In the genomic region with DNA sequence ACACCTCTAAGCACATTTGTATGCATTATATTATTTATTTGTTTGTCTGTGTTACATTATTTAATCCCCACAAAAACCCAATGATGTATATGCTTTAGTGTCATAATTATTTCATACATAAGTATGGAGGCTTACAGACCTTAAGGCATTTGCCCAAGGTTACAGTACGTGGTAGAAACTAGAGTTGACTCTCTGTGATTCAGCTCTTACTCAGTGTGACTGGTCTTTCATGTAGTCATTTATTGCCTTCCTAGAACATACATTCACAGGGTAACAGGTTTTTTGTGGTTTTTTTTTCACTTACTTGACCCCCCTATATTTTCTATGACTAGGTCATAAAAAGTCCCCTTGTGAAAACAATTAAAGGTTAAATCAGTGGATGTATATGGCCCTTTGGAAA, we compare ENCODE assay signal across 16 cellular contexts.
DNase-seq lines count a peak whose midpoint lies in the region; ATAC-seq and TF ChIP-seq lines count a peak whose summit lies in the region.
"Had no signal": no experiment of that assay in that cellular context is flagged by ENCODE, and none has a peak within 500 bp of the region (broad histone marks: within the 10 kb centered on the region; RNA-seq: fewer than 3 reads in every experiment).

No MANE protein-coding gene starts in this region.

- POLR2A ChIA-PET in activated CD8-positive, alpha-beta T cell treated with anti-CD3 and anti-CD28 coated beads for 36 hours (lab: Charles Lee): no interaction called here
- POLR2A ChIA-PET in activated CD8-positive, alpha-beta T cell treated with anti-CD3 and anti-CD28 coated beads, Interleukin-2, amount 10 ng/mL, durations not matched to agents 7 days and 5 days (lab: Charles Lee): no interaction called here

- intact Hi-C loops in activated CD8-positive, alpha-beta T cell treated with anti-CD3 and anti-CD28 coated beads for 36 hours (cut with micrococcal nuclease): no loop called here

- peak; percentile 55 for ATAC-seq in activated CD8-positive, alpha-beta T cell treated with anti-CD3 and anti-CD28 coated beads for 36 hours
- ATAC-seq in activated CD8-positive, alpha-beta T cell treated with anti-CD3 and anti-CD28 coated beads, Interleukin-2, amount 10 ng/mL, durations not matched to agents 7 days and 5 days: no peak
- ATAC-seq in esophagus mucosa (peak; percentile 79), HG03439 (IDR thresholded peaks at IDR 0.05; ENCODE audit: unreplicated experiment) (no peak), HG03565 (IDR thresholded peaks at IDR 0.05; ENCODE audit: unreplicated experiment) (no peak)
- ATAC-seq: GM12878 had no signal

- H3K27ac Mint-ChIP-seq in activated CD8-positive, alpha-beta T cell treated with anti-CD3 and anti-CD28 coated beads for 36 hours: no peak overlapping the region
- H3K27ac Mint-ChIP-seq in activated CD8-positive, alpha-beta T cell treated with anti-CD3 and anti-CD28 coated beads, Interleukin-2, amount 10 ng/mL, durations not matched to agents 7 days and 5 days: no peak overlapping the region
- H3K27ac Mint-ChIP-seq: CD4-positive, alpha-beta memory T cell had no signal

- TF ChIP-seq CTCF in activated CD8-positive, alpha-beta T cell treated with anti-CD3 and anti-CD28 coated beads for 36 hours (IDR thresholded peaks at IDR 0.05): no peak

- CTCF ChIA-PET in activated CD8-positive, alpha-beta T cell treated with anti-CD3 and anti-CD28 coated beads for 36 hours (lab: Charles Lee): no interaction called here
- CTCF ChIA-PET in activated CD8-positive, alpha-beta T cell treated with anti-CD3 and anti-CD28 coated beads, Interleukin-2, amount 10 ng/mL, durations not matched to agents 7 days and 5 days (lab: Charles Lee): no interaction called here

- no peaks in the 10 kb centered on the region for H3K27me3 Mint-ChIP-seq in activated CD8-positive, alpha-beta T cell treated with anti-CD3 and anti-CD28 coated beads for 36 hours
- no peaks in the 10 kb centered on the region for H3K27me3 Mint-ChIP-seq in activated CD8-positive, alpha-beta T cell treated with anti-CD3 and anti-CD28 coated beads, Interleukin-2, amount 10 ng/mL, durations not matched to agents 7 days and 5 days (ENCODE audit: low read depth)

- H3K4me3 Mint-ChIP-seq in activated CD8-positive, alpha-beta T cell treated with anti-CD3 and anti-CD28 coated beads for 36 hours: no peak overlapping the region
- no peak overlapping the region for H3K4me3 Mint-ChIP-seq in activated CD8-positive, alpha-beta T cell treated with anti-CD3 and anti-CD28 coated beads, Interleukin-2, amount 10 ng/mL, durations not matched to agents 7 days and 5 days
- H3K4me3 Mint-ChIP-seq: CD4-positive, alpha-beta memory T cell had no signal

- DNase-seq in activated CD8-positive, alpha-beta T cell treated with anti-CD3 and anti-CD28 coated beads for 36 hours: no peak
- no peak for DNase-seq in activated CD8-positive, alpha-beta T cell treated with anti-CD3 and anti-CD28 coated beads, Interleukin-2, amount 10 ng/mL, durations not matched to agents 7 days and 5 days
- DNase-seq in HCEC 1CT: peak; percentile 52
- DNase-seq in RKO (ENCODE audit: low spot score): peak; percentile 45
- no peak for DNase-seq in amygdala (lab: John Stamatoyannopoulos, UW)
- DNase-seq: 8988T; CD4-positive, alpha-beta memory T cell; GDM1; Karpas-422; NCI-H1930; NCI-H446; NK-92 treated with Interleukin-12 subunit alpha and Interleukin-12 subunit beta, amount 100 ng/mL, for 24 hours had no signal

- no peaks in the 10 kb centered on the region for H3K4me1 Mint-ChIP-seq in activated CD8-positive, alpha-beta T cell treated with anti-CD3 and anti-CD28 coated beads for 36 hours (ENCODE audit: low read depth)
- no peaks in the 10 kb centered on the region for H3K4me1 Mint-ChIP-seq in activated CD8-positive, alpha-beta T cell treated with anti-CD3 and anti-CD28 coated beads, Interleukin-2, amount 10 ng/mL, durations not matched to agents 7 days and 5 days (ENCODE audit: low read depth)
- H3K4me1 Mint-ChIP-seq: CD4-positive, alpha-beta memory T cell had no signal

- H3K9me3 Mint-ChIP-seq in activated CD8-positive, alpha-beta T cell treated with anti-CD3 and anti-CD28 coated beads for 36 hours: peaks cover 12% of the 10 kb centered on the region
- peaks cover 4% of the 10 kb centered on the region for H3K9me3 Mint-ChIP-seq in activated CD8-positive, alpha-beta T cell treated with anti-CD3 and anti-CD28 coated beads, Interleukin-2, amount 10 ng/mL, durations not matched to agents 7 days and 5 days (ENCODE audit: insufficient read depth)

- no peaks in the 10 kb centered on the region for H3K36me3 Mint-ChIP-seq in activated CD8-positive, alpha-beta T cell treated with anti-CD3 and anti-CD28 coated beads for 36 hours (ENCODE audit: low read depth)
- H3K36me3 Mint-ChIP-seq in activated CD8-positive, alpha-beta T cell treated with anti-CD3 and anti-CD28 coated beads, Interleukin-2, amount 10 ng/mL, durations not matched to agents 7 days and 5 days (ENCODE audit: low read depth): no peaks in the 10 kb centered on the region
- H3K36me3 Mint-ChIP-seq: CD4-positive, alpha-beta memory T cell had no signal

Comparison
In these comparisons a context has a peak if more than half of its experiments do, and no peak if none do; other contexts are left out.
1. ATAC-seq: peak in activated CD8-positive, alpha-beta T cell treated with anti-CD3 and anti-CD28 coated beads for 36 hours (single experiment) and esophagus mucosa (single experiment); none in activated CD8-positive, alpha-beta T cell treated with anti-CD3 and anti-CD28 coated beads, Interleukin-2, amount 10 ng/mL, durations not matched to agents 7 days and 5 days (single experiment), HG03439 (single experiment) and HG03565 (single experiment).
2. DNase-seq: peak in HCEC 1CT (single experiment) and RKO (single experiment); none in activated CD8-positive, alpha-beta T cell treated with anti-CD3 and anti-CD28 coated beads for 36 hours (single experiment), activated CD8-positive, alpha-beta T cell treated with anti-CD3 and anti-CD28 coated beads, Interleukin-2, amount 10 ng/mL, durations not matched to agents 7 days and 5 days (single experiment) and amygdala (0 of 56).